ENCODE assay signal across 16 cellular contexts in the genomic region with DNA sequence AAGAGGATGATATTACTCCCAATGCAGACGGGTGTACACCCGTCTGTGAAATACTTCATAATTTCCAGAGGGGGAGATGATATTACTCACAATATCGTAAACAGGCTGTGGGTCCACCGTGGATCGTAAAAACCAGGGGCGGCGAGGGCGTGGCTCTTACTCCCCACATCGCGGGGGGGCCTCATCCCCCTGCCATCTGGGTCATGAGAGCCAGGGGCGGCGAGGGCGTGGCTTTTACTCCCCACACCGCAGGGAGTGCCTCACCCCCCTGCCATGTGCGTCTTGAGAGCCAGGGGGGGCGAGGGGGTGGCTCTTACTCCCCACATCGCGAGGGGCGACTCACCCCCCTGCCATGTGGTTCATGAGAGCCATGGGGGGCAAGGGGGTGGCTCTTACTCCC.
DNase-seq lines count a peak whose midpoint lies in the region; ATAC-seq and TF ChIP-seq lines count a peak whose summit lies in the region.
"Had no signal": no experiment of that assay in that cellular context is flagged by ENCODE, and none has a peak within 500 bp of the region (broad histone marks: within the 10 kb centered on the region; RNA-seq: fewer than 3 reads in every experiment).

No MANE protein-coding gene starts in this region.

- H3K27me3 ChIP-seq in neuronal stem cell (ENCODE audit: control insufficient read depth in 3 of 3, insufficient read depth in 3 of 3, low read depth in 1 of 3, low read length in 3 of 3), result no peaks in the 10 kb centered on the region
- H3K27me3 ChIP-seq: right lobe of liver, thyroid gland had no signal

- no CpG with 5 or more reads among the region's 19 CpGs for WGBS in neuronal stem cell (ENCODE audit: extremely low coverage in 2 of 2, insufficient read length in 2 of 2, insufficient replicate concordance in 1 of 2), 2 donors

- H3K9me3 ChIP-seq in neuronal stem cell (replicated peaks in 1 of 2; ENCODE audit: control insufficient read depth in 2 of 2, insufficient read depth in 1 of 2, low read depth in 1 of 2, low read length in 2 of 2), result no peaks in the 10 kb centered on the region
- H3K9me3 ChIP-seq: right lobe of liver, thyroid gland had no signal

- no peaks in the 10 kb centered on the region for H3K36me3 ChIP-seq in neuronal stem cell (replicated peaks in 1 of 2; ENCODE audit: control insufficient read depth in 2 of 2, insufficient read depth in 2 of 2, low read length in 2 of 2)
- H3K36me3 ChIP-seq: right lobe of liver, thyroid gland had no signal

- H4K8ac ChIP-seq in neuronal stem cell (ENCODE audit: low read depth, low read length), result no peak overlapping the region

- no peak overlapping the region for H3K4me3 Mint-ChIP-seq in activated naive CD4-positive, alpha-beta T cell treated with anti-CD3 and anti-CD28 coated beads, Interleukin-2, amount 10 ng/mL, durations not matched to agents 7 days and 5 days
- H3K4me3 Mint-ChIP-seq in activated naive CD4-positive, alpha-beta T cell treated with anti-CD3 and anti-CD28 coated beads for 36 hours, result no peak overlapping the region
- no peak overlapping the region for H3K4me3 Mint-ChIP-seq in T-helper 2 cell treated with Interferon-gamma antibody and Interleukin-4, amounts not matched to agents 5 μg/mL and 100 μg/mL, for 36 hours
- H3K4me3 Mint-ChIP-seq: activated T-cell treated with anti-CD3 and anti-CD28 coated beads, Interleukin-2, amount 50 U/mL, for 72 hours; natural killer cell treated with Interleukin-12 subunit alpha and Interleukin-12 subunit beta and Interleukin-15 and Interleukin-18, amount 100 ng/mL, for 72 hours had no signal

- no peak overlapping the region for H3K4ac ChIP-seq in neuronal stem cell (ENCODE audit: low read length)

- DNase-seq in activated naive CD4-positive, alpha-beta T cell treated with anti-CD3 and anti-CD28 coated beads, Interleukin-2, amount 10 ng/mL, durations not matched to agents 7 days and 5 days, result peak; percentile 41
- no peak for DNase-seq in activated naive CD4-positive, alpha-beta T cell treated with anti-CD3 and anti-CD28 coated beads for 36 hours
- DNase-seq in NB4 (ENCODE audit: low read depth), result peak; percentile 14
- DNase-seq in T-helper 2 cell treated with Interferon-gamma antibody and Interleukin-4, amounts not matched to agents 5 μg/mL and 100 μg/mL, for 36 hours (ENCODE audit: low spot score), result peak; percentile 12
- DNase-seq in neuronal stem cell (ENCODE audit: low spot score), result no peak
- no peak for DNase-seq in RPMI8226
- DNase-seq: activated CD4-positive, alpha-beta T cell treated with anti-CD3 and anti-CD28 coated beads for 4 hours; activated T-cell treated with anti-CD3 and anti-CD28 coated beads, Interleukin-2, amount 50 U/mL, for 72 hours; GM23248; IMR-90; right lobe of liver; thyroid gland had no signal

- no peak overlapping the region for H2BK12ac ChIP-seq in neuronal stem cell (ENCODE audit: low read length)

- peaks cover 2% of the 10 kb centered on the region for H3K4me1 Mint-ChIP-seq in activated naive CD4-positive, alpha-beta T cell treated with anti-CD3 and anti-CD28 coated beads, Interleukin-2, amount 10 ng/mL, durations not matched to agents 7 days and 5 days
- peaks cover 4% of the 10 kb centered on the region for H3K4me1 Mint-ChIP-seq in activated naive CD4-positive, alpha-beta T cell treated with anti-CD3 and anti-CD28 coated beads for 36 hours (ENCODE audit: low read depth)
- H3K4me1 Mint-ChIP-seq in T-helper 2 cell treated with Interferon-gamma antibody and Interleukin-4, amounts not matched to agents 5 μg/mL and 100 μg/mL, for 36 hours (ENCODE audit: low read depth), result no peaks in the 10 kb centered on the region

- no peak overlapping the region for H2BK5ac ChIP-seq in neuronal stem cell (ENCODE audit: low read length)

- H3K79me1 ChIP-seq in neuronal stem cell (ENCODE audit: low read depth, low read length), result no peaks in the 10 kb centered on the region

- H3K4me2 ChIP-seq in neuronal stem cell (ENCODE audit: insufficient read depth, low read length, poor library complexity, severe bottlenecking), result no peak overlapping the region

- H3K27ac ChIP-seq in neuronal stem cell (replicated peaks; ENCODE audit: low read length), result no peak overlapping the region
- H3K27ac ChIP-seq: GM23248, parathyroid adenoma, right lobe of liver, thyroid gland had no signal

- H3K4me3 ChIP-seq in NB4 (ENCODE audit: low read depth, low read length) (no peak overlapping the region), neuronal stem cell (ENCODE audit: low read length in 2 of 2) (no peak overlapping the region)
- H3K4me3 ChIP-seq: GM23248, right lobe of liver, thyroid gland had no signal

- peaks cover 0 to 2% of the 10 kb centered on the region in 2 donors for H3K4me1 ChIP-seq in neuronal stem cell (ENCODE audit: control insufficient read depth in 2 of 2, insufficient read depth in 1 of 2, low read depth in 1 of 2, low read length in 2 of 2)
- H3K4me1 ChIP-seq: right lobe of liver, thyroid gland had no signal

- H3K9me3 Mint-ChIP-seq in activated naive CD4-positive, alpha-beta T cell treated with anti-CD3 and anti-CD28 coated beads, Interleukin-2, amount 10 ng/mL, durations not matched to agents 7 days and 5 days, result no peaks in the 10 kb centered on the region
- H3K9me3 Mint-ChIP-seq in activated naive CD4-positive, alpha-beta T cell treated with anti-CD3 and anti-CD28 coated beads for 36 hours, result no peaks in the 10 kb centered on the region
- no peaks in the 10 kb centered on the region for H3K9me3 Mint-ChIP-seq in T-helper 2 cell treated with Interferon-gamma antibody and Interleukin-4, amounts not matched to agents 5 μg/mL and 100 μg/mL, for 36 hours
- H3K9me3 Mint-ChIP-seq: activated T-cell treated with anti-CD3 and anti-CD28 coated beads, Interleukin-2, amount 50 U/mL, for 72 hours; natural killer cell treated with Interleukin-12 subunit alpha and Interleukin-12 subunit beta and Interleukin-15 and Interleukin-18, amount 100 ng/mL, for 72 hours had no signal

- peak overlapping the region; percentile 19 for H3K18ac ChIP-seq in neuronal stem cell (ENCODE audit: low read length)

- no peak overlapping the region for H2BK120ac ChIP-seq in neuronal stem cell (ENCODE audit: low read depth, low read length)

- H3K27ac Mint-ChIP-seq in activated naive CD4-positive, alpha-beta T cell treated with anti-CD3 and anti-CD28 coated beads, Interleukin-2, amount 10 ng/mL, durations not matched to agents 7 days and 5 days, result no peak overlapping the region
- no peak overlapping the region for H3K27ac Mint-ChIP-seq in activated naive CD4-positive, alpha-beta T cell treated with anti-CD3 and anti-CD28 coated beads for 36 hours
- H3K27ac Mint-ChIP-seq in T-helper 2 cell treated with Interferon-gamma antibody and Interleukin-4, amounts not matched to agents 5 μg/mL and 100 μg/mL, for 36 hours, result no peak overlapping the region
- H3K27ac Mint-ChIP-seq: activated T-cell treated with anti-CD3 and anti-CD28 coated beads, Interleukin-2, amount 50 U/mL, for 72 hours had no signal

- no peak for TF ChIP-seq POLR2A in NB4 (IDR thresholded peaks at IDR 0.05; ENCODE audit: extremely low read depth, insufficient read length)

- H3K27me3 Mint-ChIP-seq in activated naive CD4-positive, alpha-beta T cell treated with anti-CD3 and anti-CD28 coated beads, Interleukin-2, amount 10 ng/mL, durations not matched to agents 7 days and 5 days, result peaks cover 10% of the 10 kb centered on the region
- no peaks in the 10 kb centered on the region for H3K27me3 Mint-ChIP-seq in activated naive CD4-positive, alpha-beta T cell treated with anti-CD3 and anti-CD28 coated beads for 36 hours (ENCODE audit: low read depth)
- peaks cover 9% of the 10 kb centered on the region for H3K27me3 Mint-ChIP-seq in T-helper 2 cell treated with Interferon-gamma antibody and Interleukin-4, amounts not matched to agents 5 μg/mL and 100 μg/mL, for 36 hours (ENCODE audit: low read depth)

- no peak for TF ChIP-seq CTCF in NB4 (IDR thresholded peaks at IDR 0.05; ENCODE audit: low read depth, low read length)

- no peak overlapping the region for H2BK15ac ChIP-seq in neuronal stem cell (ENCODE audit: low read length)

- no peak overlapping the region for H3K14ac ChIP-seq in neuronal stem cell (ENCODE audit: low read length)

- no peak for ATAC-seq in HG02981 (IDR thresholded peaks at IDR 0.05; ENCODE audit: unreplicated experiment)
- ATAC-seq: left colon, right lobe of liver had no signal

- intact Hi-C loops in activated naive CD4-positive, alpha-beta T cell treated with anti-CD3 and anti-CD28 coated beads for 36 hours (cut with micrococcal nuclease), result no loop called here

- CTCF ChIA-PET in activated naive CD4-positive, alpha-beta T cell treated with anti-CD3 and anti-CD28 coated beads, Interleukin-2, amount 10 ng/mL, durations not matched to agents 7 days and 5 days (lab: Charles Lee), result interaction anchor here (1.6 to 6.2 kb wide), 4 partner anchors 121 to 490 kb away, joined by 3 to 46 read pairs (median 22); no protein-coding TSS in a partner anchor
- CTCF ChIA-PET in activated naive CD4-positive, alpha-beta T cell treated with anti-CD3 and anti-CD28 coated beads for 36 hours (lab: Charles Lee), result interaction anchor here (0.6 to 7.0 kb wide), 3 partner anchors 69 to 404 kb away, joined by 4 to 45 read pairs (median 32); partner anchors contain the start of gene FRMD6

- H3K36me3 Mint-ChIP-seq in activated naive CD4-positive, alpha-beta T cell treated with anti-CD3 and anti-CD28 coated beads, Interleukin-2, amount 10 ng/mL, durations not matched to agents 7 days and 5 days, result no peaks in the 10 kb centered on the region
- no peaks in the 10 kb centered on the region for H3K36me3 Mint-ChIP-seq in activated naive CD4-positive, alpha-beta T cell treated with anti-CD3 and anti-CD28 coated beads for 36 hours (ENCODE audit: low read depth)
- no peaks in the 10 kb centered on the region for H3K36me3 Mint-ChIP-seq in T-helper 2 cell treated with Interferon-gamma antibody and Interleukin-4, amounts not matched to agents 5 μg/mL and 100 μg/mL, for 36 hours (ENCODE audit: low read depth)
- H3K36me3 Mint-ChIP-seq: natural killer cell treated with Interleukin-12 subunit alpha and Interleukin-12 subunit beta and Interleukin-15 and Interleukin-18, amount 100 ng/mL, for 72 hours had no signal

- H4K91ac ChIP-seq in neuronal stem cell (ENCODE audit: low read depth, low read length, poor library complexity), result no peak overlapping the region

- no peak overlapping the region for H3K23ac ChIP-seq in neuronal stem cell (ENCODE audit: low read depth, low read length, poor library complexity)

- no peak overlapping the region for H3K9ac ChIP-seq in neuronal stem cell (ENCODE audit: low read depth, low read length, poor library complexity)
- H3K9ac ChIP-seq: GM23248, parathyroid adenoma had no signal

- H2AK5ac ChIP-seq in neuronal stem cell (ENCODE audit: low read depth, low read length), result no peak overlapping the region

- H2AFZ ChIP-seq in neuronal stem cell (ENCODE audit: low read length), result no peak overlapping the region
- H2AFZ ChIP-seq: GM23248, parathyroid adenoma had no signal

Comparison
In these comparisons a context has a peak if more than half of its experiments do, and no peak if none do; other contexts are left out.
1. DNase-seq: peak in activated naive CD4-positive, alpha-beta T cell treated with anti-CD3 and anti-CD28 coated beads, Interleukin-2, amount 10 ng/mL, durations not matched to agents 7 days and 5 days (single experiment), NB4 (single experiment) and T-helper 2 cell treated with Interferon-gamma antibody and Interleukin-4, amounts not matched to agents 5 μg/mL and 100 μg/mL, for 36 hours (single experiment); none in activated naive CD4-positive, alpha-beta T cell treated with anti-CD3 and anti-CD28 coated beads for 36 hours (single experiment), neuronal stem cell (single experiment) and RPMI8226 (single experiment).